9 cellular contexts compared by ENCODE assay signal in genomic region chr15:67823371-67824156, GRCh38. TPM values are rescaled to one million over a fixed set of nuclear protein-coding genes. Genes with fewer than 3 reads are reported as not detected.
DNase-seq lines count a peak whose midpoint lies in the region; ATAC-seq and TF ChIP-seq lines count a peak whose summit lies in the region.
"Had no signal": no experiment of that assay in that cellular context is flagged by ENCODE, and none has a peak within 500 bp of the region (broad histone marks: within the 10 kb centered on the region; RNA-seq: fewer than 3 reads in every experiment).

No MANE protein-coding gene starts in this region.

- H3K9ac ChIP-seq in HUES48 (ENCODE audit: low read depth, low read length), result no peak overlapping the region

- H3K27ac ChIP-seq in HUES48 (ENCODE audit: low read depth, low read length), result no peak overlapping the region

- peak overlapping the region; percentile 36 for H3K4me3 ChIP-seq in HUES48 (ENCODE audit: low read depth, low read length)

- H3K36me3 Mint-ChIP-seq in activated CD4-positive, alpha-beta memory T cell treated with anti-CD3 and anti-CD28 coated beads, Interleukin-2, amount 10 ng/mL, durations not matched to agents 7 days and 5 days (ENCODE audit: low read depth), result peaks cover 20% of the 10 kb centered on the region
- H3K36me3 Mint-ChIP-seq in natural killer cell, result no peaks in the 10 kb centered on the region

- peaks cover 44% of the 10 kb centered on the region for H3K4me1 ChIP-seq in HUES48 (ENCODE audit: control insufficient read depth, insufficient read depth, low read length)

- H3K4me1 Mint-ChIP-seq in activated CD4-positive, alpha-beta memory T cell treated with anti-CD3 and anti-CD28 coated beads, Interleukin-2, amount 10 ng/mL, durations not matched to agents 7 days and 5 days, result peaks cover 23% of the 10 kb centered on the region
- peaks cover 33 to 52% of the 10 kb centered on the region in 2 donors for H3K4me1 Mint-ChIP-seq in natural killer cell

- no peaks in the 10 kb centered on the region for H3K9me3 ChIP-seq in HUES48 (ENCODE audit: control insufficient read depth, insufficient read depth, low read length)

- TF ChIP-seq CTCF in natural killer cell (IDR thresholded peaks at IDR 0.05), result no peak

- intact Hi-C loops in natural killer cell (cut with micrococcal nuclease), result no loop called here

- H3K27ac Mint-ChIP-seq in activated CD4-positive, alpha-beta memory T cell treated with anti-CD3 and anti-CD28 coated beads, Interleukin-2, amount 10 ng/mL, durations not matched to agents 7 days and 5 days, result no peak overlapping the region
- peak overlapping the region in 1 of 2 donors; percentile 21 for H3K27ac Mint-ChIP-seq in natural killer cell

- H3K4me3 Mint-ChIP-seq in activated CD4-positive, alpha-beta memory T cell treated with anti-CD3 and anti-CD28 coated beads, Interleukin-2, amount 10 ng/mL, durations not matched to agents 7 days and 5 days, result peak overlapping the region; percentile 37
- H3K4me3 Mint-ChIP-seq in natural killer cell, result peak overlapping the region; percentile 63

- ATAC-seq in natural killer cell (no peak), GM18907 (IDR thresholded peaks at IDR 0.05; ENCODE audit: unreplicated experiment) (no peak)
- no peak for ATAC-seq in activated CD4-positive, CD25-positive, alpha-beta regulatory T cell treated with anti-CD3 and anti-CD28 coated beads, Interleukin-2, amount 50 U/mL, for 24 hours

- CTCF ChIA-PET in activated CD4-positive, alpha-beta memory T cell treated with anti-CD3 and anti-CD28 coated beads, Interleukin-2, amount 10 ng/mL, durations not matched to agents 7 days and 5 days (lab: Charles Lee), result interaction anchor here (1.5 to 1.7 kb wide), 2 partner anchors 12 to 367 kb away, joined by 5 to 11 read pairs; no protein-coding TSS in a partner anchor

- H3K36me3 ChIP-seq in HUES48 (ENCODE audit: control insufficient read depth, insufficient read depth, low read length), result no peaks in the 10 kb centered on the region

- H3K9me3 Mint-ChIP-seq in activated CD4-positive, alpha-beta memory T cell treated with anti-CD3 and anti-CD28 coated beads, Interleukin-2, amount 10 ng/mL, durations not matched to agents 7 days and 5 days, result no peaks in the 10 kb centered on the region
- no peaks in the 10 kb centered on the region for H3K9me3 Mint-ChIP-seq in natural killer cell

- peak; percentile 81 for DNase-seq in COLO668 (lab: John Stamatoyannopoulos, UW; ENCODE audit: unreplicated experiment)
- no peak for DNase-seq in activated CD4-positive, alpha-beta memory T cell treated with anti-CD3 and anti-CD28 coated beads, Interleukin-2, amount 10 ng/mL, durations not matched to agents 7 days and 5 days
- no peak for DNase-seq in natural killer cell
- DNase-seq in DMS79 (lab: John Stamatoyannopoulos, UW), result no peak
- DNase-seq in activated gamma-delta T cell (lab: John Stamatoyannopoulos, UW), result no peak

- H3K27me3 Mint-ChIP-seq in activated CD4-positive, alpha-beta memory T cell treated with anti-CD3 and anti-CD28 coated beads, Interleukin-2, amount 10 ng/mL, durations not matched to agents 7 days and 5 days, result peaks cover 75% of the 10 kb centered on the region
- peaks cover 65 to 66% of the 10 kb centered on the region in 2 donors for H3K27me3 Mint-ChIP-seq in natural killer cell (ENCODE audit: low read depth in 2 of 2)

- POLR2A ChIA-PET in activated CD4-positive, alpha-beta memory T cell treated with anti-CD3 and anti-CD28 coated beads, Interleukin-2, amount 10 ng/mL, durations not matched to agents 7 days and 5 days (lab: Charles Lee), result no interaction called here

- H3K27me3 ChIP-seq in HUES48 (ENCODE audit: control insufficient read depth, insufficient read depth, low read length), result peaks cover 100% of the 10 kb centered on the region

RNA-seq across cellular contexts. Expression of gene SKOR1, which starts 1.7 kb away (rescaled TPM):
- under 1 TPM; 0.23 to 0.25 TPM for total RNA-seq in activated CD4-positive, alpha-beta memory T cell treated with anti-CD3 and anti-CD28 coated beads, Interleukin-2, amount 10 ng/mL, durations not matched to agents 7 days and 5 days
- total RNA-seq in natural killer cell, result 1 to 10 TPM; 2.0 to 2.9 (median 2.1) TPM

RNA-seq across cellular contexts. Expression of gene RNU6-1, which starts 16.3 kb away (rescaled TPM):
- total RNA-seq in activated CD4-positive, alpha-beta memory T cell treated with anti-CD3 and anti-CD28 coated beads, Interleukin-2, amount 10 ng/mL, durations not matched to agents 7 days and 5 days, result not detected
- total RNA-seq in natural killer cell, result not detected
- total RNA-seq: skeletal muscle tissue had no signal
